ENCODE assay signal across 1 cellular context in the genomic region with DNA sequence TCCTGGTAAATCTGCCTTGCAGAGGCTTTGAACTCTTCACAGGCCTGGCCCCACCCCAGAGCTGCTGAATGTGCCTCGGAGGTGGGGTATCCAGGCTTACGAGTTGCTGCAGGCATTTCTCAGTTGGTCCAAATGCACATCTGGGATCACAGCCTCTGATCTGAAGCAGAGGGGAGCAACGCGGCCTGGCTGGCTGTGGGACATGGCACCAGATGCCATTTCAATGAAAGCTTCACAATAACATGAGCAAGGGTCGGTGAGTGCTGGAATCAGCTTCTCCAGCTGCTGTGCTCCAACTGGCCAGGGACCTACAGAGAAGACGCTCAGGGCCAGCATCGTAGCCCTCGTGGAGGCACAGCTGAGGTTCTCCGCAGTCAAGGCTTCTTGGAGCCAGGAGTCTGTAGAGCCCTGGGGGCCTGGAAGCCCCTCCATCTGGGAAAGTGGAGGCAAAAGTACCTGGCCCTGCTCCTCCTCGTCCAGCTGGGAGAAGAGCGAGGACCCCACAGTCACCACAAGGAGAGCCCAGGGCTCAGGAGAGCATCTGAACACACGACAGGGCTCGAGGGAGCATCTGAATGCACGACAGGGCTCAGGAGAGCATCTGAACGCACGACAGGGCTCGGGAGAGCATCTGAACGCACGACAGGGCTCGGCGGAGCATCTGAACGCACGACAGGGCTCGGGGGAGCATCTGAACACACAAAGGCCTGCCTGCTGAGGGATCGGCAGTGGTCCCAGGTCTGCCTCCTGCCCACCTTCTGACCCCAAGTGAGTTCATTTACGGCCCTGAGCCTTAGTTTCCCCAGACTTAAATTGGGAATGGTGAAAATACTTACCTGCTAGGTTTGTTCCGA.
TF ChIP-seq lines count a peak whose summit lies in the region.

No MANE protein-coding gene starts in this region.

TF ChIP-seq in SK-N-SH treated with all-trans-retinoic acid at 6 μM for 48 hours, 23 proteins besides CTCF, POLR2A, EP300 and RAD21 (continued from another document):
- no peak for TF ChIP-seq ARNTL (CRISPR knock-in tag; IDR thresholded peaks at IDR 0.05; ENCODE audit: borderline replicate concordance, low read depth)
- no peak for TF ChIP-seq ZNF70 (CRISPR knock-in tag; IDR thresholded peaks at IDR 0.05)
- no peak for TF ChIP-seq ISL1 (CRISPR knock-in tag; IDR thresholded peaks at IDR 0.05)
- no peak for TF ChIP-seq GLIS3 (CRISPR knock-in tag; IDR thresholded peaks at IDR 0.05)
